Comparison of ENCODE assay signal across 8 cellular contexts in genomic region chr7:41705109-41705871, GRCh38. TPM values are rescaled to one million over a fixed set of nuclear protein-coding genes. Genes with fewer than 3 reads are reported as not detected.
DNase-seq lines count a peak whose midpoint lies in the region; ATAC-seq and TF ChIP-seq lines count a peak whose summit lies in the region.

No MANE protein-coding gene starts in this region.

- H3K4me3 ChIP-seq in liver (ENCODE audit: low read depth in 1 of 3, low read length in 3 of 3), result peak overlapping the region; percentile 68 to 80 (median 75)

- peak overlapping the region; percentile 79 for H3K27ac Mint-ChIP-seq in dendritic cell treated with granulocyte-macrophage colony-stimulating factor and Interleukin-4, amounts not matched to agents 40 ng/mL and 50 ng/mL, for 4 days

- H3K36me3 Mint-ChIP-seq in dendritic cell treated with granulocyte-macrophage colony-stimulating factor and Interleukin-4, amounts not matched to agents 40 ng/mL and 50 ng/mL, for 4 days (ENCODE audit: low read depth), result peaks cover 5% of the 10 kb centered on the region

- no peaks in the 10 kb centered on the region for H3K9me3 ChIP-seq in liver (ENCODE audit: control insufficient read depth in 4 of 4, low read length in 3 of 4)

- H3K4me1 Mint-ChIP-seq in dendritic cell treated with granulocyte-macrophage colony-stimulating factor and Interleukin-4, amounts not matched to agents 40 ng/mL and 50 ng/mL, for 4 days (ENCODE audit: low read depth), result peaks cover 47% of the 10 kb centered on the region

- H3K4me3 Mint-ChIP-seq in dendritic cell treated with granulocyte-macrophage colony-stimulating factor and Interleukin-4, amounts not matched to agents 40 ng/mL and 50 ng/mL, for 4 days, result peak overlapping the region; percentile 86

- TF ChIP-seq CTCF in liver (IDR thresholded peaks at IDR 0.05; ENCODE audit: low read depth, low read length, missing input control), result peak; percentile 69

- peaks cover 21% of the 10 kb centered on the region for H3K27me3 Mint-ChIP-seq in dendritic cell treated with granulocyte-macrophage colony-stimulating factor and Interleukin-4, amounts not matched to agents 40 ng/mL and 50 ng/mL, for 4 days

- 1% methylated on average over 42 of the region's 42 CpGs for WGBS in liver

- intact Hi-C loops in dendritic cell treated with granulocyte-macrophage colony-stimulating factor and Interleukin-4, amounts not matched to agents 40 ng/mL and 50 ng/mL, for 4 days (cut with micrococcal nuclease), result loop anchor here (5.0 to 10.0 kb wide), 2 partner anchors 60 to 182 kb away; no protein-coding TSS in a partner anchor

- TF ChIP-seq RAD21 in liver (IDR thresholded peaks at IDR 0.05), result peak; percentile 84 to 85

- DNase-seq in activated gamma-delta T cell treated with Interleukin-2 at 50 U/mL for 16 hours (peak; percentile 19), activated gamma-delta T cell (lab: John Stamatoyannopoulos, UW) (no peak), NCI-H146 (lab: John Stamatoyannopoulos, UW) (peak; percentile 18)
- DNase-seq in activated CD4-positive, CD25-positive, alpha-beta regulatory T cell treated with anti-CD3 and anti-CD28 coated beads, Interleukin-2, amount 50 U/mL, for 72 hours, result peak; percentile 45
- DNase-seq in stimulated activated CD4-positive, alpha-beta T cell treated with anti-CD3 and anti-CD28 coated beads, Interleukin-4, amount 100 ng/mL, for 1 hour, result peak; percentile 58

- no peaks in the 10 kb centered on the region for H3K36me3 ChIP-seq in liver (ENCODE audit: control insufficient read depth in 4 of 4, insufficient read depth in 3 of 4, low read depth in 1 of 4, low read length in 3 of 4)

- peak overlapping the region; percentile 96 for H3K27ac ChIP-seq in liver (ENCODE audit: low read depth in 1 of 2, low read length in 2 of 2)

- H3K9me3 Mint-ChIP-seq in dendritic cell treated with granulocyte-macrophage colony-stimulating factor and Interleukin-4, amounts not matched to agents 40 ng/mL and 50 ng/mL, for 4 days, result no peaks in the 10 kb centered on the region

- H3K27me3 ChIP-seq in liver (ENCODE audit: control insufficient read depth in 4 of 4, insufficient read depth in 4 of 4, low read length in 3 of 4), result no peaks in the 10 kb centered on the region

- peak overlapping the region; percentile 87 to 94 for H3K9ac ChIP-seq in liver (ENCODE audit: low read depth in 1 of 2, low read length in 2 of 2)

- H3K4me1 ChIP-seq in liver (ENCODE audit: control insufficient read depth in 4 of 4, insufficient read depth in 4 of 4, low read length in 3 of 4), result peaks cover 2 to 50% (median 29%) of the 10 kb centered on the region in 4 donors

- ATAC-seq in HG02759 (IDR thresholded peaks at IDR 0.05; ENCODE audit: unreplicated experiment), result peak; percentile 97

TF ChIP-seq in liver, 16 proteins besides CTCF, POLR2A, EP300 and RAD21:
- TF ChIP-seq HNF4A (conservative IDR thresholded peaks at IDR 0.05) (peak; percentile 33 to 43), ATF3 (IDR thresholded peaks at IDR 0.05) (no peak), RXRA (IDR thresholded peaks at IDR 0.05) (peak; percentile 29 to 46), JUND (IDR thresholded peaks at IDR 0.05) (no peak), SP1 (IDR thresholded peaks at IDR 0.05) (peak; percentile 13), REST (IDR thresholded peaks at IDR 0.05) (peak; percentile 38), FOXA1 (IDR thresholded peaks at IDR 0.05) (peak; percentile 30), EGR1 (IDR thresholded peaks at IDR 0.05; ENCODE audit: low read depth in 2 of 2) (no peak), YY1 (IDR thresholded peaks at IDR 0.05) (peak; percentile 17), TAF1 (conservative IDR thresholded peaks at IDR 0.05) (peak; percentile 21)

RNA-seq across cellular contexts. Expression of gene INHBA, which starts 2.4 kb away (rescaled TPM):
- 1 to 10 TPM in 1 of 2 donors, under 1 TPM in 1; 0.23 to 8.9 TPM for total RNA-seq in liver
- polyA plus RNA-seq in liver, result 1 to 10 TPM; 1.4 to 4.6 TPM
